Comparison of ENCODE assay signal across 15 cellular contexts in genomic region chr3:127536818-127537810, GRCh38. TPM values are rescaled to one million over a fixed set of nuclear protein-coding genes. Genes with fewer than 3 reads are reported as not detected.
DNase-seq lines count a peak whose midpoint lies in the region; ATAC-seq and TF ChIP-seq lines count a peak whose summit lies in the region.
"Had no signal": no experiment of that assay in that cellular context is flagged by ENCODE, and none has a peak within 500 bp of the region (broad histone marks: within the 10 kb centered on the region; RNA-seq: fewer than 3 reads in every experiment).

No MANE protein-coding gene starts in this region.

- H3K36me3 Mint-ChIP-seq in type B pancreatic cell, result no peaks in the 10 kb centered on the region
- H3K36me3 Mint-ChIP-seq: IgD-negative memory B cell had no signal

- H3K9me3 Mint-ChIP-seq in stimulated activated naive CD8-positive, alpha-beta T cell treated with anti-CD3 and anti-CD28 coated beads, Interleukin-15, amount 100 ng/mL, for 72 hours, result no peaks in the 10 kb centered on the region
- no peaks in the 10 kb centered on the region for H3K9me3 Mint-ChIP-seq in type B pancreatic cell
- H3K9me3 Mint-ChIP-seq: activated T-helper 2 cell treated with anti-CD3 and anti-CD28 coated beads, Interferon-gamma antibody, Interleukin-2, Interleukin-4, amounts not matched to agents 10 μg/mL and 5 μg/mL and 100 μg/mL, durations not matched to agents 14 hours and 24 hours and 36 hours; IgD-negative memory B cell; stimulated activated naive CD8-positive, alpha-beta T cell treated with anti-CD3 and anti-CD28 coated beads, Interleukin-15, Interleukin-2, amounts not matched to agents 100 ng/mL and 50 ng/mL, for 24 hours had no signal

- peak overlapping the region; percentile 7 to 49 for H3K27ac Mint-ChIP-seq in stimulated activated naive CD8-positive, alpha-beta T cell treated with anti-CD3 and anti-CD28 coated beads, Interleukin-15, amount 100 ng/mL, for 72 hours
- H3K27ac Mint-ChIP-seq in type B pancreatic cell, result peak overlapping the region; percentile 29
- H3K27ac Mint-ChIP-seq: activated T-helper 2 cell treated with anti-CD3 and anti-CD28 coated beads, Interferon-gamma antibody, Interleukin-2, Interleukin-4, amounts not matched to agents 10 μg/mL and 5 μg/mL and 100 μg/mL, durations not matched to agents 14 hours and 24 hours and 36 hours; stimulated activated naive CD8-positive, alpha-beta T cell treated with anti-CD3 and anti-CD28 coated beads, Interleukin-15, Interleukin-2, amounts not matched to agents 100 ng/mL and 50 ng/mL, for 24 hours had no signal

- peaks cover 19% of the 10 kb centered on the region for H3K27me3 Mint-ChIP-seq in stimulated activated naive CD8-positive, alpha-beta T cell treated with anti-CD3 and anti-CD28 coated beads, Interleukin-15, amount 100 ng/mL, for 72 hours
- peaks cover 12% of the 10 kb centered on the region for H3K27me3 Mint-ChIP-seq in type B pancreatic cell

- ATAC-seq in stimulated activated naive CD8-positive, alpha-beta T cell treated with anti-CD3 and anti-CD28 coated beads, Interleukin-15, amount 100 ng/mL, for 72 hours, result no peak
- ATAC-seq in stimulated activated naive CD8-positive, alpha-beta T cell treated with anti-CD3 and anti-CD28 coated beads, Interleukin-15, Interleukin-2, amounts not matched to agents 100 U/mL and 50 U/mL, for 24 hours, result no peak
- ATAC-seq in GM18907 (IDR thresholded peaks at IDR 0.05; ENCODE audit: unreplicated experiment), result no peak

- H3K4me1 Mint-ChIP-seq in stimulated activated naive CD8-positive, alpha-beta T cell treated with anti-CD3 and anti-CD28 coated beads, Interleukin-15, amount 100 ng/mL, for 72 hours, result peaks cover 11% of the 10 kb centered on the region
- peaks cover 24% of the 10 kb centered on the region for H3K4me1 Mint-ChIP-seq in type B pancreatic cell (ENCODE audit: unreplicated experiment)

- DNase-seq in stimulated activated naive CD8-positive, alpha-beta T cell treated with anti-CD3 and anti-CD28 coated beads, Interleukin-15, amount 100 ng/mL, for 72 hours, result no peak
- no peak for DNase-seq in stimulated activated naive CD8-positive, alpha-beta T cell treated with anti-CD3 and anti-CD28 coated beads, Interleukin-15, Interleukin-2, amounts not matched to agents 100 U/mL and 50 U/mL, for 24 hours
- DNase-seq in NCI-H510A treated with DMSO at 0.1 percent for 48 hours (lab: John Stamatoyannopoulos, UW) (peak; percentile 27), iPS-NIHi11 (ENCODE audit: low spot score) (peak; percentile 64), type B pancreatic cell (ENCODE audit: extremely low spot score, unreplicated experiment) (no peak), D341Med (ENCODE audit: low spot score) (no peak)
- DNase-seq in stimulated activated CD4-positive, alpha-beta T cell treated with anti-CD3 and anti-CD28 coated beads, Interleukin-4, amount 100 ng/mL, for 1 hour, result no peak
- DNase-seq: islet precursor cell, midbrain, NCI-H187 treated with DMSO at 0.1 percent for 48 hours, OCI-M1 had no signal

- no peak for TF ChIP-seq CTCF in type B pancreatic cell (conservative IDR thresholded peaks at IDR 0.05)

- H3K4me3 Mint-ChIP-seq in stimulated activated naive CD8-positive, alpha-beta T cell treated with anti-CD3 and anti-CD28 coated beads, Interleukin-15, amount 100 ng/mL, for 72 hours, result no peak overlapping the region
- H3K4me3 Mint-ChIP-seq in type B pancreatic cell, result no peak overlapping the region
- H3K4me3 Mint-ChIP-seq: stimulated activated naive CD8-positive, alpha-beta T cell treated with anti-CD3 and anti-CD28 coated beads, Interleukin-15, Interleukin-2, amounts not matched to agents 100 ng/mL and 50 ng/mL, for 24 hours had no signal

RNA-seq across cellular contexts. Expression of gene TPRA1, which starts 53.4 kb away (rescaled TPM):
- 35.2 and 42.3 TPM in 2 replicates for total RNA-seq in type B pancreatic cell (ENCODE audit: low replicate concordance)

Comparison
In these comparisons a context has a peak if more than half of its experiments do, and no peak if none do; other contexts are left out.
1. DNase-seq: peak in NCI-H510A treated with DMSO at 0.1 percent for 48 hours (single experiment) and iPS-NIHi11 (single experiment); none in stimulated activated naive CD8-positive, alpha-beta T cell treated with anti-CD3 and anti-CD28 coated beads, Interleukin-15, amount 100 ng/mL, for 72 hours (0 of 2), stimulated activated naive CD8-positive, alpha-beta T cell treated with anti-CD3 and anti-CD28 coated beads, Interleukin-15, Interleukin-2, amounts not matched to agents 100 U/mL and 50 U/mL, for 24 hours (single experiment), type B pancreatic cell (single experiment), D341Med (single experiment) and stimulated activated CD4-positive, alpha-beta T cell treated with anti-CD3 and anti-CD28 coated beads, Interleukin-4, amount 100 ng/mL, for 1 hour (single experiment).